In genomic region chr1:230322421-230322756, GRCh38 we compare ENCODE assay signal across 21 cellular contexts.
"Had no signal": no experiment of that assay in that cellular context is flagged by ENCODE, and none has a peak within 500 bp of the region (broad histone marks: within the 10 kb centered on the region; RNA-seq: fewer than 3 reads in every experiment).

No MANE protein-coding gene starts in this region.

- H3K36me3 Mint-ChIP-seq: naive thymus-derived CD4-positive, alpha-beta T cell had no signal

- H3K4me3 ChIP-seq: colonic mucosa, left lung, prostate gland, sigmoid colon, stomach, thoracic aorta had no signal

- H3K4me1 Mint-ChIP-seq: endodermal cell; naive thymus-derived CD4-positive, alpha-beta T cell had no signal

- ATAC-seq: foreskin keratinocyte; left lung; naive thymus-derived CD4-positive, alpha-beta T cell had no signal

- H3K27ac Mint-ChIP-seq: endodermal cell; naive thymus-derived CD4-positive, alpha-beta T cell; nephron progenitor cell had no signal

- H3K4me1 ChIP-seq: colonic mucosa, foreskin keratinocyte, left lung, prostate gland, sigmoid colon, stomach had no signal

- H3K27me3 ChIP-seq: colonic mucosa, foreskin keratinocyte, sigmoid colon had no signal

- H3K9me3 ChIP-seq: colonic mucosa, left lung, prostate gland, sigmoid colon, stomach, thoracic aorta had no signal

- H3K27ac ChIP-seq: colonic mucosa, foreskin keratinocyte, left lung, parathyroid adenoma, prostate gland, sigmoid colon, stomach, thoracic aorta had no signal

- DNase-seq: colonic mucosa; dermis blood vessel endothelial cell; effector CD4-positive, alpha-beta T cell; endodermal cell; erythroblast; foreskin keratinocyte; islet precursor cell; left lung; mesendoderm; naive thymus-derived CD4-positive, alpha-beta T cell; nephron progenitor cell; retina; sigmoid colon; small intestine; stimulated activated CD4-positive, alpha-beta T cell treated with anti-CD3 and anti-CD28 coated beads, Interleukin-12 subunit alpha, Interleukin-12 subunit beta, amount 100 ng/mL, for 4 hours; stimulated activated naive CD4-positive, alpha-beta T cell; stomach; trophoblast cell had no signal

- H3K4me3 Mint-ChIP-seq: endodermal cell; naive thymus-derived CD4-positive, alpha-beta T cell; nephron progenitor cell had no signal

- H3K9ac ChIP-seq: parathyroid adenoma had no signal

- H3K9me3 Mint-ChIP-seq: endodermal cell; naive thymus-derived CD4-positive, alpha-beta T cell; nephron progenitor cell had no signal

- H3K36me3 ChIP-seq: colonic mucosa, left lung, prostate gland, sigmoid colon, stomach, thoracic aorta had no signal
